8 cellular contexts compared by ENCODE assay signal in genomic region chr6:32589595-32590274, GRCh38. TPM values are rescaled to one million over a fixed set of nuclear protein-coding genes. Genes with fewer than 3 reads are reported as not detected.
A peak's percentile ranks its signal among the peaks of the same experiment; 100 is the strongest.
DNase-seq lines count a peak whose midpoint lies in the region; ATAC-seq lines count a peak whose summit lies in the region.
"Not testable (repeated sequence)": the region's sequence is repeated elsewhere in the genome, so short reads cannot be mapped to it uniquely, and the experiment has no call there.

Gene HLA-DRB1, minus strand, starts transcription at chr6:32589848. Its CDS starts 106 bp downstream, at chr6:32589742.

- H3K27me3 ChIP-seq in CD8-positive, alpha-beta memory T cell (ENCODE audit: insufficient read depth, low read length, poor library complexity, severe bottlenecking) = not testable (repeated sequence)

- H3K4me3 ChIP-seq in CD8-positive, alpha-beta memory T cell (ENCODE audit: low read length) = peak within 1 kb of the TSS; percentile 47

- CTCF ChIA-PET in CD8-positive, alpha-beta memory T cell (lab: Charles Lee) = not testable (repeated sequence)
- CTCF ChIA-PET in activated CD8-positive, alpha-beta T cell treated with anti-CD3 and anti-CD28 coated beads, Interleukin-2, amount 10 ng/mL, durations not matched to agents 7 days and 5 days (lab: Charles Lee) = interaction anchor here (2.4 kb wide), 1 partner anchor 196 kb away, joined by 5 read pairs; no protein-coding TSS in a partner anchor

- not testable (repeated sequence) for H3K4me1 ChIP-seq in CD8-positive, alpha-beta memory T cell (ENCODE audit: insufficient read depth, low read length)

- H3K27ac Mint-ChIP-seq in CD8-positive, alpha-beta memory T cell = peak within 1 kb of the TSS; percentile 1 to 96 (median 76)
- H3K27ac Mint-ChIP-seq in activated CD8-positive, alpha-beta T cell treated with anti-CD3 and anti-CD28 coated beads, Interleukin-2, amount 10 ng/mL, durations not matched to agents 7 days and 5 days = peak within 1 kb of the TSS; percentile 75
- H3K27ac Mint-ChIP-seq in effector memory CD8-positive, alpha-beta T cell = peak within 1 kb of the TSS; percentile 16 to 99

- DNase-seq in CD8-positive, alpha-beta memory T cell = peak in 3 of 5 donors; percentile 2 to 8 (median 6)
- DNase-seq in MV-4-11 (lab: John Stamatoyannopoulos, UW) = peak; percentile 58
- DNase-seq in activated CD8-positive, alpha-beta T cell treated with anti-CD3 and anti-CD28 coated beads, Interleukin-2, amount 10 ng/mL, durations not matched to agents 7 days and 5 days = peak; percentile 31
- peak; percentile 28 to 73 (median 39) for DNase-seq in effector memory CD8-positive, alpha-beta T cell
- DNase-seq in left lobe of liver (ENCODE audit: low spot score) = not testable (repeated sequence)
- peak; percentile 13 to 21 for DNase-seq in stimulated activated CD4-positive, alpha-beta T cell treated with anti-CD3 and anti-CD28 coated beads, Interleukin-2, amount 100 ng/mL, for 24 hours

- ATAC-seq in GM19043 (IDR thresholded peaks at IDR 0.05; ENCODE audit: low read depth, unreplicated experiment) (peak; percentile 91), HG02870 (IDR thresholded peaks at IDR 0.05; ENCODE audit: unreplicated experiment) (peak; percentile 98), left lobe of liver (peak; percentile 98)
- peak; percentile 91 for ATAC-seq in activated CD8-positive, alpha-beta T cell treated with anti-CD3 and anti-CD28 coated beads, Interleukin-2, amount 10 ng/mL, durations not matched to agents 7 days and 5 days
- ATAC-seq in effector memory CD8-positive, alpha-beta T cell (replicated peaks) = peak; percentile 89

- peak within 1 kb of the TSS; percentile 73 to 96 (median 83) for H3K4me3 Mint-ChIP-seq in CD8-positive, alpha-beta memory T cell
- H3K4me3 Mint-ChIP-seq in activated CD8-positive, alpha-beta T cell treated with anti-CD3 and anti-CD28 coated beads, Interleukin-2, amount 10 ng/mL, durations not matched to agents 7 days and 5 days = peak within 1 kb of the TSS; percentile 69
- H3K4me3 Mint-ChIP-seq in effector memory CD8-positive, alpha-beta T cell = peak within 1 kb of the TSS; percentile 77 to 96

- H3K9me3 Mint-ChIP-seq in CD8-positive, alpha-beta memory T cell; activated CD8-positive, alpha-beta T cell treated with anti-CD3 and anti-CD28 coated beads, Interleukin-2, amount 10 ng/mL, durations not matched to agents 7 days and 5 days (ENCODE audit: insufficient read depth); effector memory CD8-positive, alpha-beta T cell: not testable (repeated sequence)

- not testable (repeated sequence) for H3K36me3 ChIP-seq in CD8-positive, alpha-beta memory T cell (ENCODE audit: insufficient read depth, low read length)

- POLR2A ChIA-PET in CD8-positive, alpha-beta memory T cell (lab: Charles Lee) = not testable (repeated sequence)
- POLR2A ChIA-PET in activated CD8-positive, alpha-beta T cell treated with anti-CD3 and anti-CD28 coated beads, Interleukin-2, amount 10 ng/mL, durations not matched to agents 7 days and 5 days (lab: Charles Lee) = interaction anchor here (1.2 kb wide), 1 partner anchor 13 kb away, joined by 3 read pairs; no protein-coding TSS in a partner anchor

- H3K27ac ChIP-seq in CD8-positive, alpha-beta memory T cell (ENCODE audit: low read depth, low read length) = peak within 1 kb of the TSS; percentile 51

- H3K27me3 Mint-ChIP-seq in CD8-positive, alpha-beta memory T cell; effector memory CD8-positive, alpha-beta T cell: not testable (repeated sequence)
- peaks cover 28% of the 10 kb centered on the region for H3K27me3 Mint-ChIP-seq in activated CD8-positive, alpha-beta T cell treated with anti-CD3 and anti-CD28 coated beads, Interleukin-2, amount 10 ng/mL, durations not matched to agents 7 days and 5 days (ENCODE audit: low read depth)

- H3K4me1 Mint-ChIP-seq in CD8-positive, alpha-beta memory T cell = peaks cover 27 to 47% (median 47%) of the 10 kb centered on the region in 3 donors
- peaks cover 18% of the 10 kb centered on the region for H3K4me1 Mint-ChIP-seq in activated CD8-positive, alpha-beta T cell treated with anti-CD3 and anti-CD28 coated beads, Interleukin-2, amount 10 ng/mL, durations not matched to agents 7 days and 5 days (ENCODE audit: low read depth)
- peaks cover 35 to 39% of the 10 kb centered on the region in 2 donors for H3K4me1 Mint-ChIP-seq in effector memory CD8-positive, alpha-beta T cell (ENCODE audit: low read depth in 2 of 2)

- not testable (repeated sequence) for H3K9me3 ChIP-seq in CD8-positive, alpha-beta memory T cell (ENCODE audit: low read length)

- not testable (repeated sequence) for H3K36me3 Mint-ChIP-seq in CD8-positive, alpha-beta memory T cell; activated CD8-positive, alpha-beta T cell treated with anti-CD3 and anti-CD28 coated beads, Interleukin-2, amount 10 ng/mL, durations not matched to agents 7 days and 5 days (ENCODE audit: low read depth)
- peaks cover 12% of the 10 kb centered on the region for H3K36me3 Mint-ChIP-seq in effector memory CD8-positive, alpha-beta T cell (ENCODE audit: insufficient read depth)

RNA-seq across cellular contexts. Expression of gene HLA-DRB1, which starts in this region (rescaled TPM):
- 10 to 100 TPM; 24.7 to 26.1 TPM for total RNA-seq in CD8-positive, alpha-beta memory T cell
- 56.0 TPM for polyA plus RNA-seq in CD8-positive, alpha-beta memory T cell
- 10 to 100 TPM; 46.0 to 50.7 TPM for total RNA-seq in activated CD8-positive, alpha-beta T cell treated with anti-CD3 and anti-CD28 coated beads, Interleukin-2, amount 10 ng/mL, durations not matched to agents 7 days and 5 days
- total RNA-seq in left lobe of liver = 15.3 TPM
